Comparison of ENCODE assay signal across 10 cellular contexts in genomic region chr22:31488346-31488883, GRCh38. TPM values are rescaled to one million over a fixed set of nuclear protein-coding genes. Genes with fewer than 3 reads are reported as not detected.
DNase-seq lines count a peak whose midpoint lies in the region; ATAC-seq and TF ChIP-seq lines count a peak whose summit lies in the region.
"Had no signal": no experiment of that assay in that cellular context is flagged by ENCODE, and none has a peak within 500 bp of the region (broad histone marks: within the 10 kb centered on the region; RNA-seq: fewer than 3 reads in every experiment).

No MANE protein-coding gene starts in this region.

- peaks cover 11 to 23% of the 10 kb centered on the region in 2 donors for H3K36me3 Mint-ChIP-seq in activated T-cell treated with anti-CD3 and anti-CD28 coated beads, Interleukin-2, amount 50 U/mL, for 72 hours (ENCODE audit: insufficient read depth in 2 of 2)
- H3K36me3 Mint-ChIP-seq in activated T-helper 2 cell treated with anti-CD3 and anti-CD28 coated beads, Interferon-gamma antibody, Interleukin-2, Interleukin-4, amounts not matched to agents 10 μg/mL and 5 μg/mL and 100 μg/mL, durations not matched to agents 14 hours and 24 hours and 36 hours (ENCODE audit: low read depth), result peaks cover 65% of the 10 kb centered on the region

- H3K4me1 Mint-ChIP-seq in activated T-cell treated with anti-CD3 and anti-CD28 coated beads, Interleukin-2, amount 50 U/mL, for 72 hours (ENCODE audit: low read depth), result peaks cover 65% of the 10 kb centered on the region
- H3K4me1 Mint-ChIP-seq in activated T-helper 2 cell treated with anti-CD3 and anti-CD28 coated beads, Interferon-gamma antibody, Interleukin-2, Interleukin-4, amounts not matched to agents 10 μg/mL and 5 μg/mL and 100 μg/mL, durations not matched to agents 14 hours and 24 hours and 36 hours (ENCODE audit: low read depth), result peaks cover 50% of the 10 kb centered on the region

- peaks cover 0 to 37% (median 29%) of the 10 kb centered on the region in 4 donors for H3K4me1 ChIP-seq in tibial artery
- peaks cover 10% of the 10 kb centered on the region for H3K4me1 ChIP-seq in foreskin keratinocyte

- H3K27ac ChIP-seq in tibial artery (peak overlapping the region in 1 of 2 donors; percentile 87), foreskin keratinocyte (no peak overlapping the region)

- intact Hi-C loops in activated T-helper 2 cell treated with anti-CD3 and anti-CD28 coated beads, Interferon-gamma antibody, Interleukin-2, Interleukin-4, amounts not matched to agents 10 μg/mL and 5 μg/mL and 100 μg/mL, durations not matched to agents 14 hours and 24 hours and 36 hours (cut with micrococcal nuclease), result loop anchor here (2.0 kb wide), 1 partner anchor 90 kb away; the partner anchor contains the start of gene DRG1
- intact Hi-C loops in tibial artery (cut with DNase I; ENCODE audit: low total_unique reads), result no loop called here

- H3K36me3 ChIP-seq in tibial artery, result peaks cover 5 to 42% (median 14%) of the 10 kb centered on the region in 3 donors

- ATAC-seq in activated T-cell treated with anti-CD3 and anti-CD28 coated beads, Interleukin-2, amount 50 U/mL, for 72 hours (replicated peaks in 1 of 2), result no peak
- ATAC-seq in foreskin keratinocyte (no peak), HG02588 (IDR thresholded peaks at IDR 0.05; ENCODE audit: unreplicated experiment) (no peak)

- H3K27ac Mint-ChIP-seq in activated T-cell treated with anti-CD3 and anti-CD28 coated beads, Interleukin-2, amount 50 U/mL, for 72 hours, result peak overlapping the region; percentile 93
- H3K27ac Mint-ChIP-seq in activated T-helper 2 cell treated with anti-CD3 and anti-CD28 coated beads, Interferon-gamma antibody, Interleukin-2, Interleukin-4, amounts not matched to agents 10 μg/mL and 5 μg/mL and 100 μg/mL, durations not matched to agents 14 hours and 24 hours and 36 hours, result peak overlapping the region; percentile 76

- H3K27me3 ChIP-seq in tibial artery (no peaks in the 10 kb centered on the region), foreskin keratinocyte (no peaks in the 10 kb centered on the region)

- no peaks in the 10 kb centered on the region for H3K9me3 Mint-ChIP-seq in activated T-cell treated with anti-CD3 and anti-CD28 coated beads, Interleukin-2, amount 50 U/mL, for 72 hours
- H3K9me3 Mint-ChIP-seq in activated T-helper 2 cell treated with anti-CD3 and anti-CD28 coated beads, Interferon-gamma antibody, Interleukin-2, Interleukin-4, amounts not matched to agents 10 μg/mL and 5 μg/mL and 100 μg/mL, durations not matched to agents 14 hours and 24 hours and 36 hours, result no peaks in the 10 kb centered on the region

- no peaks in the 10 kb centered on the region for H3K9me3 ChIP-seq in tibial artery

- no peak for TF ChIP-seq CTCF in tibial artery (IDR thresholded peaks at IDR 0.05)
- TF ChIP-seq CTCF in foreskin keratinocyte (conservative IDR thresholded peaks at IDR 0.05), result no peak

- DNase-seq in activated T-cell treated with anti-CD3 and anti-CD28 coated beads, Interleukin-2, amount 50 U/mL, for 72 hours, result no peak
- DNase-seq in activated T-cell treated with anti-CD3 and anti-CD28 coated beads, Interleukin-2, amount 50 U/mL, for 1 hour, result no peak
- no peak for DNase-seq in activated T-helper 2 cell treated with anti-CD3 and anti-CD28 coated beads, Interferon-gamma antibody, Interleukin-2, Interleukin-4, amounts not matched to agents 10 μg/mL and 5 μg/mL and 100 μg/mL, durations not matched to agents 14 hours and 24 hours and 36 hours (ENCODE audit: low spot score)
- DNase-seq in kidney tubule cell (ENCODE audit: low spot score) (peak; percentile 62), tibial artery (no peak), foreskin keratinocyte (no peak), DMS53 (lab: John Stamatoyannopoulos, UW) (no peak)
- DNase-seq: DMS79, NCI-H1092 treated with DMSO at 0.1 percent for 48 hours had no signal

- peak overlapping the region; percentile 72 to 80 for H3K4me3 ChIP-seq in tibial artery

- peak overlapping the region; percentile 86 to 97 for H3K4me3 Mint-ChIP-seq in activated T-cell treated with anti-CD3 and anti-CD28 coated beads, Interleukin-2, amount 50 U/mL, for 72 hours
- peak overlapping the region; percentile 85 for H3K4me3 Mint-ChIP-seq in activated T-helper 2 cell treated with anti-CD3 and anti-CD28 coated beads, Interferon-gamma antibody, Interleukin-2, Interleukin-4, amounts not matched to agents 10 μg/mL and 5 μg/mL and 100 μg/mL, durations not matched to agents 14 hours and 24 hours and 36 hours (ENCODE audit: low read depth)

- H3K27me3 Mint-ChIP-seq in activated T-cell treated with anti-CD3 and anti-CD28 coated beads, Interleukin-2, amount 50 U/mL, for 72 hours (ENCODE audit: low read depth), result no peaks in the 10 kb centered on the region
- no peaks in the 10 kb centered on the region for H3K27me3 Mint-ChIP-seq in activated T-helper 2 cell treated with anti-CD3 and anti-CD28 coated beads, Interferon-gamma antibody, Interleukin-2, Interleukin-4, amounts not matched to agents 10 μg/mL and 5 μg/mL and 100 μg/mL, durations not matched to agents 14 hours and 24 hours and 36 hours (ENCODE audit: low read depth)

RNA-seq across cellular contexts. Expression of gene EIF4ENIF1, which starts 1.2 kb away (rescaled TPM):
- total RNA-seq in activated T-cell treated with anti-CD3 and anti-CD28 coated beads, Interleukin-2, amount 50 U/mL, for 72 hours, result 10 to 100 TPM; 46.9 to 48.6 TPM
- 96.5 and 103 TPM in 2 replicates for total RNA-seq in activated T-helper 2 cell treated with anti-CD3 and anti-CD28 coated beads, Interferon-gamma antibody, Interleukin-2, Interleukin-4, amounts not matched to agents 10 μg/mL and 5 μg/mL and 100 μg/mL, durations not matched to agents 14 hours and 24 hours and 36 hours
- total RNA-seq in foreskin keratinocyte, result 12.1 and 16.9 TPM in 2 replicates
- 6.7 and 7.2 TPM in 2 replicates for polyA plus RNA-seq in foreskin keratinocyte

RNA-seq across cellular contexts. Expression of gene SFI1, which starts 7.9 kb away (rescaled TPM):
- total RNA-seq in activated T-cell treated with anti-CD3 and anti-CD28 coated beads, Interleukin-2, amount 50 U/mL, for 72 hours, result 100 to 1,000 TPM; 285 to 342 TPM
- 409 and 435 TPM in 2 replicates for total RNA-seq in activated T-helper 2 cell treated with anti-CD3 and anti-CD28 coated beads, Interferon-gamma antibody, Interleukin-2, Interleukin-4, amounts not matched to agents 10 μg/mL and 5 μg/mL and 100 μg/mL, durations not matched to agents 14 hours and 24 hours and 36 hours
- total RNA-seq in foreskin keratinocyte, result 14.1 and 15.5 TPM in 2 replicates
- polyA plus RNA-seq in foreskin keratinocyte, result 8.9 and 11.1 TPM in 2 replicates

Comparison
In these comparisons a context has a peak if more than half of its experiments do, and no peak if none do; other contexts are left out.
1. RNA of gene SFI1, which starts 7.9 kb away (total RNA-seq): 409 to 435 TPM in activated T-helper 2 cell treated with anti-CD3 and anti-CD28 coated beads, Interferon-gamma antibody, Interleukin-2, Interleukin-4, amounts not matched to agents 10 μg/mL and 5 μg/mL and 100 μg/mL, durations not matched to agents 14 hours and 24 hours and 36 hours and 285 to 342 TPM in activated T-cell treated with anti-CD3 and anti-CD28 coated beads, Interleukin-2, amount 50 U/mL, for 72 hours; 14.1 to 15.5 TPM in foreskin keratinocyte; every median in the first group is over 10 times any median in the second.